Comparison of ENCODE assay signal across 25 cellular contexts in the genomic region with DNA sequence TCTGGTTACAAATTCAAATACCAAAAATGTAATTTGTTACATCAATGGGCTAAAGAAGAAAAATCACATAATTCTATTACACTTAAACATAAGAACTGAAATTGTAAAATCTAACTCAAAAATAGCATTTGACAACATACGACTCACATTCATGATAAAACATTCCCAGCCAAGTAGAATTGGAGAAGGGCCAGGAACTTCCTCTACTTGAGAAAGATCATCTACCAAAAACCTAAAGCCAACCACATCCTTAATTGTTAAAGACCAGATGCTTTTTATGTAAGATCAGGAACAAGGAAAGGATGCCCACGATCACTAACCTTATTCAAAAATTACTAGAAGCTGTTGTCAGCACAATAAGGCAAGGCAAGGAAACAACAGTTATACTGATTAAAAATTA.
A peak's percentile ranks its signal among the peaks of the same experiment; 100 is the strongest.
DNase-seq lines count a peak whose midpoint lies in the region; ATAC-seq and TF ChIP-seq lines count a peak whose summit lies in the region.
"Had no signal": no experiment of that assay in that cellular context is flagged by ENCODE, and none has a peak within 500 bp of the region (broad histone marks: within the 10 kb centered on the region; RNA-seq: fewer than 3 reads in every experiment).

No MANE protein-coding gene starts in this region.

- H3K36me3 ChIP-seq in SK-N-SH (replicated peaks in 1 of 2; ENCODE audit: control insufficient read depth in 1 of 2, insufficient read depth in 2 of 2, low read length in 1 of 2) = no peaks in the 10 kb centered on the region
- H3K36me3 ChIP-seq: MG63, neural progenitor cell, pancreas had no signal

- TF ChIP-seq EP300 in SK-N-SH (IDR thresholded peaks at IDR 0.05; ENCODE audit: borderline replicate concordance in 1 of 2, low read depth in 1 of 2, low read length in 1 of 2) = no peak

- no peak overlapping the region for H3K27ac ChIP-seq in SK-N-SH (ENCODE audit: low read depth in 2 of 2, low read length in 1 of 2)
- H3K27ac ChIP-seq: neural progenitor cell, pancreas, RWPE1, testis had no signal

- TF ChIP-seq CTCF in SK-N-SH (IDR thresholded peaks at IDR 0.05) (no peak), fibroblast of mammary gland (conservative IDR thresholded peaks at IDR 0.05; ENCODE audit: control insufficient read depth, insufficient read depth, low read depth, low read length) (no peak)

- 42% methylated on average over 2 of the region's 2 CpGs for WGBS in SK-N-SH (ENCODE audit: low lambda C conversion rate)

- no peaks in the 10 kb centered on the region for H4K20me1 ChIP-seq in SK-N-SH (ENCODE audit: insufficient read depth)

- no peaks in the 10 kb centered on the region for H3K27me3 ChIP-seq in SK-N-SH (ENCODE audit: insufficient read depth)
- H3K27me3 ChIP-seq: MG63, neural progenitor cell, pancreas, testis had no signal

- POLR2A ChIA-PET in SK-N-SH (lab: Yijun Ruan, JAX) = no interaction called here

- no peaks in the 10 kb centered on the region for H3K9me3 ChIP-seq in SK-N-SH
- H3K9me3 ChIP-seq: MG63, pancreas, testis had no signal

- H3K9ac ChIP-seq in SK-N-SH = no peak overlapping the region
- H3K9ac ChIP-seq: neural progenitor cell had no signal

- H2AFZ ChIP-seq in SK-N-SH (ENCODE audit: low read depth) = no peak overlapping the region
- H2AFZ ChIP-seq: neural progenitor cell had no signal

- H3F3A ChIP-seq in SK-N-SH (replicated peaks; ENCODE audit: insufficient read depth) = no peaks in the 10 kb centered on the region

- H3K4me3 ChIP-seq in SK-N-SH (ENCODE audit: low read depth in 2 of 2, low read length in 1 of 2) (no peak overlapping the region), fibroblast of mammary gland (ENCODE audit: control insufficient read depth, low read depth, low read length) (no peak overlapping the region)
- H3K4me3 ChIP-seq: MG63, neural progenitor cell, pancreas, smooth muscle cell, testis had no signal

- CTCF ChIA-PET in SK-N-SH (lab: Yijun Ruan, JAX) = no interaction called here

- DNase-seq in SK-N-SH (no peak), NCI-H446 (lab: John Stamatoyannopoulos, UW) (peak; percentile 16 to 77), fibroblast of mammary gland (ENCODE audit: low read depth) (peak; percentile 48), superior temporal gyrus (ENCODE audit: extremely low spot score) (peak; percentile 35), pons (ENCODE audit: low spot score) (no peak), NAMALWA (ENCODE audit: low spot score) (no peak)
- DNase-seq in stimulated activated CD4-positive, alpha-beta T cell treated with anti-CD3 and anti-CD28 coated beads, Interleukin-4, amount 100 ng/mL, for 1 hour = no peak
- DNase-seq: activated CD4-positive, CD25-positive, alpha-beta regulatory T cell; activated T-cell treated with anti-CD3 and anti-CD28 coated beads, Interleukin-2, amount 50 U/mL, for 24 hours; AML-193; CD4-positive, CD25-positive, alpha-beta regulatory T cell; DND-41; mesendoderm; MG63; NCI-H1417 treated with DMSO at 0.1 percent for 48 hours; NCI-H2081 treated with DMSO at 0.1 percent for 48 hours; NCI-H774; pancreas; stimulated activated naive CD8-positive, alpha-beta T cell treated with anti-CD3 and anti-CD28 coated beads, Interleukin-15, Interleukin-2, amounts not matched to agents 100 U/mL and 50 U/mL, for 24 hours; testis had no signal

- ATAC-seq in SK-N-SH treated with all-trans-retinoic acid at 6 μM for 48 hours = no peak
- ATAC-seq: left lobe of liver; pancreas; stimulated activated naive CD8-positive, alpha-beta T cell treated with anti-CD3 and anti-CD28 coated beads, Interleukin-15, Interleukin-2, amounts not matched to agents 100 U/mL and 50 U/mL, for 24 hours had no signal

- no peaks in the 10 kb centered on the region for H3K9me2 ChIP-seq in SK-N-SH

- TF ChIP-seq RAD21 in SK-N-SH (IDR thresholded peaks at IDR 0.05; ENCODE audit: low read length) = no peak

- no peak overlapping the region for H3K4me2 ChIP-seq in SK-N-SH
- H3K4me2 ChIP-seq: neural progenitor cell, smooth muscle cell had no signal

- H3K4me1 ChIP-seq in SK-N-SH (ENCODE audit: control insufficient read depth in 1 of 2, insufficient read depth in 2 of 2, low read depth in 1 of 2, low read length in 1 of 2) = no peaks in the 10 kb centered on the region
- H3K4me1 ChIP-seq: pancreas, testis had no signal

- H3K79me2 ChIP-seq in SK-N-SH (ENCODE audit: insufficient read depth) = no peaks in the 10 kb centered on the region

TF ChIP-seq in SK-N-SH, 30 proteins besides CTCF, POLR2A, EP300 and RAD21:
- TF ChIP-seq TCF12 (IDR thresholded peaks at IDR 0.05) (peak; percentile 39; the same call in 1 of the 2 replicates), NFIC (IDR thresholded peaks at IDR 0.05; ENCODE audit: borderline replicate concordance) (peak; percentile 52; the same call in 1 of the 2 replicates), POLR2AphosphoS5 (IDR thresholded peaks at IDR 0.05; ENCODE audit: low read depth, low read length) (no peak)

TF ChIP-seq in SK-N-SH treated with all-trans-retinoic acid at 6 μM for 48 hours, 23 proteins besides CTCF, POLR2A, EP300 and RAD21 (continues in another document):
- TF ChIP-seq ZC3H10 (CRISPR knock-in tag; IDR thresholded peaks at IDR 0.05) (no peak), TCF4 (CRISPR knock-in tag; IDR thresholded peaks at IDR 0.05; ENCODE audit: borderline replicate concordance) (no peak), ARNTL (CRISPR knock-in tag; IDR thresholded peaks at IDR 0.05; ENCODE audit: borderline replicate concordance, low read depth) (no peak), OSR1 (CRISPR knock-in tag; IDR thresholded peaks at IDR 0.05) (no peak), ZNF70 (CRISPR knock-in tag; IDR thresholded peaks at IDR 0.05) (no peak), ZFP3 (CRISPR knock-in tag; IDR thresholded peaks at IDR 0.05) (no peak), CSDC2 (CRISPR knock-in tag; IDR thresholded peaks at IDR 0.05) (no peak), ISL1 (CRISPR knock-in tag; IDR thresholded peaks at IDR 0.05) (no peak)
- TF ChIP-seq, protein P1, sequence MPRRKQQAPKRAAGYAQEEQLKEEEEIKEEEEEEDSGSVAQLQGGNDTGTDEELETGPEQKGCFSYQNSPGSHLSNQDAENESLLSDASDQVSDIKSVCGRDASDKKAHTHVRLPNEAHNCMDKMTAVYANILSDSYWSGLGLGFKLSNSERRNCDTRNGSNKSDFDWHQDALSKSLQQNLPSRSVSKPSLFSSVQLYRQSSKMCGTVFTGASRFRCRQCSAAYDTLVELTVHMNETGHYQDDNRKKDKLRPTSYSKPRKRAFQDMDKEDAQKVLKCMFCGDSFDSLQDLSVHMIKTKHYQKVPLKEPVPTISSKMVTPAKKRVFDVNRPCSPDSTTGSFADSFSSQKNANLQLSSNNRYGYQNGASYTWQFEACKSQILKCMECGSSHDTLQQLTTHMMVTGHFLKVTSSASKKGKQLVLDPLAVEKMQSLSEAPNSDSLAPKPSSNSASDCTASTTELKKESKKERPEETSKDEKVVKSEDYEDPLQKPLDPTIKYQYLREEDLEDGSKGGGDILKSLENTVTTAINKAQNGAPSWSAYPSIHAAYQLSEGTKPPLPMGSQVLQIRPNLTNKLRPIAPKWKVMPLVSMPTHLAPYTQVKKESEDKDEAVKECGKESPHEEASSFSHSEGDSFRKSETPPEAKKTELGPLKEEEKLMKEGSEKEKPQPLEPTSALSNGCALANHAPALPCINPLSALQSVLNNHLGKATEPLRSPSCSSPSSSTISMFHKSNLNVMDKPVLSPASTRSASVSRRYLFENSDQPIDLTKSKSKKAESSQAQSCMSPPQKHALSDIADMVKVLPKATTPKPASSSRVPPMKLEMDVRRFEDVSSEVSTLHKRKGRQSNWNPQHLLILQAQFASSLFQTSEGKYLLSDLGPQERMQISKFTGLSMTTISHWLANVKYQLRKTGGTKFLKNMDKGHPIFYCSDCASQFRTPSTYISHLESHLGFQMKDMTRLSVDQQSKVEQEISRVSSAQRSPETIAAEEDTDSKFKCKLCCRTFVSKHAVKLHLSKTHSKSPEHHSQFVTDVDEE (CRISPR knock-in tag; IDR thresholded peaks at IDR 0.05) = no peak
- TF ChIP-seq, protein P2, sequence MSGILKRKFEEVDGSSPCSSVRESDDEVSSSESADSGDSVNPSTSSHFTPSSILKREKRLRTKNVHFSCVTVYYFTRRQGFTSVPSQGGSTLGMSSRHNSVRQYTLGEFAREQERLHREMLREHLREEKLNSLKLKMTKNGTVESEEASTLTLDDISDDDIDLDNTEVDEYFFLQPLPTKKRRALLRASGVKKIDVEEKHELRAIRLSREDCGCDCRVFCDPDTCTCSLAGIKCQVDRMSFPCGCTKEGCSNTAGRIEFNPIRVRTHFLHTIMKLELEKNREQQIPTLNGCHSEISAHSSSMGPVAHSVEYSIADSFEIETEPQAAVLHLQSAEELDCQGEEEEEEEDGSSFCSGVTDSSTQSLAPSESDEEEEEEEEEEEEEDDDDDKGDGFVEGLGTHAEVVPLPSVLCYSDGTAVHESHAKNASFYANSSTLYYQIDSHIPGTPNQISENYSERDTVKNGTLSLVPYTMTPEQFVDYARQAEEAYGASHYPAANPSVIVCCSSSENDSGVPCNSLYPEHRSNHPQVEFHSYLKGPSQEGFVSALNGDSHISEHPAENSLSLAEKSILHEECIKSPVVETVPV (CRISPR knock-in tag; IDR thresholded peaks at IDR 0.05) = no peak
- TF ChIP-seq, protein P3, sequence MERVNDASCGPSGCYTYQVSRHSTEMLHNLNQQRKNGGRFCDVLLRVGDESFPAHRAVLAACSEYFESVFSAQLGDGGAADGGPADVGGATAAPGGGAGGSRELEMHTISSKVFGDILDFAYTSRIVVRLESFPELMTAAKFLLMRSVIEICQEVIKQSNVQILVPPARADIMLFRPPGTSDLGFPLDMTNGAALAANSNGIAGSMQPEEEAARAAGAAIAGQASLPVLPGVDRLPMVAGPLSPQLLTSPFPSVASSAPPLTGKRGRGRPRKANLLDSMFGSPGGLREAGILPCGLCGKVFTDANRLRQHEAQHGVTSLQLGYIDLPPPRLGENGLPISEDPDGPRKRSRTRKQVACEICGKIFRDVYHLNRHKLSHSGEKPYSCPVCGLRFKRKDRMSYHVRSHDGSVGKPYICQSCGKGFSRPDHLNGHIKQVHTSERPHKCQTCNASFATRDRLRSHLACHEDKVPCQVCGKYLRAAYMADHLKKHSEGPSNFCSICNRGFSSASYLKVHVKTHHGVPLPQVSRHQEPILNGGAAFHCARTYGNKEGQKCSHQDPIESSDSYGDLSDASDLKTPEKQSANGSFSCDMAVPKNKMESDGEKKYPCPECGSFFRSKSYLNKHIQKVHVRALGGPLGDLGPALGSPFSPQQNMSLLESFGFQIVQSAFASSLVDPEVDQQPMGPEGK (CRISPR knock-in tag; IDR thresholded peaks at IDR 0.05; ENCODE audit: borderline replicate concordance) = no peak

Comparison
In these comparisons a context has a peak if more than half of its experiments do, and no peak if none do; other contexts are left out.
1. DNase-seq: peak in NCI-H446 (2 of 2), fibroblast of mammary gland (single experiment) and superior temporal gyrus (single experiment); none in SK-N-SH (single experiment), pons (single experiment), stimulated activated CD4-positive, alpha-beta T cell treated with anti-CD3 and anti-CD28 coated beads, Interleukin-4, amount 100 ng/mL, for 1 hour (single experiment) and NAMALWA (single experiment).